Comparison of ENCODE assay signal across 13 cellular contexts in the genomic region with DNA sequence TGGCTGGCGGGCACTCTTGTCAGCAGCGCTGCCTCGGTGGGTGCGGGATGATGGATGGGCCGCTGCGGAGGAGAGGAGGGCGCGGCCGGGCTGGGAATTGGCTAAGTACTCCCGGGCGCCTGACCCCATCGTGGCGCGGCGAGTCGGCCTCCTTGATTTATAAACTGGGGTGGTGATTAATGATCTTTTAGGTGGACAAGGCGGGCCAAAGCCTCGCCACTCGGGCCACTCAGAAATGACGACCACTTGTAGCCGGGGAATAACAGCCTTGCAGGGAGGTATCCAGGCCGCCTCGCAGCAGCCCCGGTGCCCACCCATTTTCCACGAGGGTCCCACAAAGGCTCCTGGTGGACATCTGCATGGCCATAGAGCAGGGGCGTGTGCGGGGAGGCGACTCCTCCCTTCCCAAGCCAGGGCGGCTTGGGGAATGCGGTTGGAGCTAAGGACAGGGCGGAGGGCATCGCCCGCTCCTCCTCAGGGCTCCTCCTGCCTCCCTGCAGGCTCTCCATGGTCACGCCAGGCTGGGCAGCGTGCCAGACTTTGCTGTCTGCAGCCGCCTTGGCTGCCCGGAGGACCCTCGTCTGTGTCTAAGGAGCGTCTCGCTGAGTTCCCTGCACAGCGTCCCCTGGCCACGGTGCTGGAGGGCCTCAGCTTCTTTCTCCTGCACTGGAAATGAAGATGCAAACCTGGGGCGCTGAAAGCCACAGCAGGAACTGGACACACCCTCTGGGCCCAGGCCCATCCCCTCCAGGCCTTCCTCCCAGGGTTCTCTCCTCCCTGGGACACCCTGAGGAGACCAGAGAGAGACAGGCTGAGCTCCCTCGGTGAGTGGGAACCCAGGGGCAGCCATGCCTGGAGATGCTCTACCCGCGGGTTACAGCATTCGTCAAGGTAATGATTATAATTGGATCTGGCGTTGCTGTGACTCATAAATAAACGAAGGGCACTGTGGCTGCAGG.
A peak's percentile ranks its signal among the peaks of the same experiment; 100 is the strongest.
DNase-seq lines count a peak whose midpoint lies in the region; ATAC-seq and TF ChIP-seq lines count a peak whose summit lies in the region.
"Had no signal": no experiment of that assay in that cellular context is flagged by ENCODE, and none has a peak within 500 bp of the region (broad histone marks: within the 10 kb centered on the region; RNA-seq: fewer than 3 reads in every experiment).

No MANE protein-coding gene starts in this region.

- H3K4me3 Mint-ChIP-seq in endodermal cell, result no peak overlapping the region
- H3K4me3 Mint-ChIP-seq: CD8-positive, alpha-beta T cell; H9 had no signal

- no peak for TF ChIP-seq CTCF in endodermal cell (conservative IDR thresholded peaks at IDR 0.05)
- TF ChIP-seq CTCF in osteoblast (IDR thresholded peaks at IDR 0.05; ENCODE audit: extremely low read depth, low read depth, low read length), result no peak
- no peak for TF ChIP-seq CTCF in PC-3 (conservative IDR thresholded peaks at IDR 0.05; ENCODE audit: low read depth, low read length)

- no peaks in the 10 kb centered on the region for H3F3A ChIP-seq in PC-3 (ENCODE audit: low read length, unreplicated experiment)

- H3K36me3 Mint-ChIP-seq in endodermal cell (ENCODE audit: low read depth), result no peaks in the 10 kb centered on the region
- H3K36me3 Mint-ChIP-seq: CD8-positive, alpha-beta T cell had no signal

- H2AFZ ChIP-seq in osteoblast (ENCODE audit: low read length) (no peak overlapping the region), PC-3 (ENCODE audit: low read length) (no peak overlapping the region)

- no peaks in the 10 kb centered on the region for H3K9me2 ChIP-seq in PC-3 (replicated peaks; ENCODE audit: low read length)

- H3K4me1 Mint-ChIP-seq in endodermal cell, result peaks cover 2% of the 10 kb centered on the region

- H4K20me1 ChIP-seq in osteoblast (ENCODE audit: insufficient read depth, low read length) (no peaks in the 10 kb centered on the region), PC-3 (ENCODE audit: low read length) (no peaks in the 10 kb centered on the region)

- BruUV-seq in PC-3 (replicated peaks; lab: Mats Ljungman, UMichigan), result no TSS peak

- no peak overlapping the region for H3K27ac Mint-ChIP-seq in endodermal cell
- H3K27ac Mint-ChIP-seq: CD8-positive, alpha-beta T cell; H9 had no signal

- H3K9me3 ChIP-seq in endodermal cell (ENCODE audit: control insufficient read depth, low read length) (no peaks in the 10 kb centered on the region), osteoblast (ENCODE audit: low read depth, low read length) (no peaks in the 10 kb centered on the region), PC-3 (ENCODE audit: low read length) (no peaks in the 10 kb centered on the region)
- H3K9me3 ChIP-seq: BE2C had no signal

- H3K27me3 ChIP-seq in endodermal cell (ENCODE audit: control insufficient read depth, insufficient read depth, low read length, poor library complexity, severe bottlenecking), result no peaks in the 10 kb centered on the region
- H3K27me3 ChIP-seq in osteoblast (ENCODE audit: insufficient read depth, low read length), result no peaks in the 10 kb centered on the region
- H3K27me3 ChIP-seq in PC-3 (ENCODE audit: low read length), result peaks cover 92% of the 10 kb centered on the region
- H3K27me3 ChIP-seq: BE2C, SJSA1 had no signal

- H3K36me3 ChIP-seq in endodermal cell (ENCODE audit: control insufficient read depth, insufficient read depth, low read length) (no peaks in the 10 kb centered on the region), osteoblast (ENCODE audit: insufficient read depth, low read length) (no peaks in the 10 kb centered on the region), PC-3 (ENCODE audit: low read depth, low read length) (no peaks in the 10 kb centered on the region)
- H3K36me3 ChIP-seq: BE2C, SJSA1 had no signal

- no peak overlapping the region for H3K9ac ChIP-seq in endodermal cell (ENCODE audit: extremely low read depth, low read length, poor library complexity, severe bottlenecking)
- no peak overlapping the region for H3K9ac ChIP-seq in PC-3 (ENCODE audit: low read length)

- WGBS in endodermal cell (ENCODE audit: insufficient coverage in 1 of 2, insufficient read length in 1 of 2), 2 experiments, result 86 to 92% methylated on average over 17 to 49 of the region's 49 CpGs

- H3K4me1 ChIP-seq in endodermal cell (ENCODE audit: control insufficient read depth, insufficient read depth, low read length), result no peaks in the 10 kb centered on the region
- H3K4me1 ChIP-seq in osteoblast (ENCODE audit: insufficient read depth, low read length), result no peaks in the 10 kb centered on the region
- H3K4me1 ChIP-seq in PC-3 (ENCODE audit: insufficient read depth, low read length), result no peaks in the 10 kb centered on the region
- H3K4me1 ChIP-seq: BE2C, SJSA1 had no signal

- H3K27me3 Mint-ChIP-seq in endodermal cell (ENCODE audit: insufficient read depth), result peaks cover 10% of the 10 kb centered on the region

- intact Hi-C loops in PC-3 (cut with micrococcal nuclease), result no loop called here

- H3K9me3 Mint-ChIP-seq in endodermal cell, result no peaks in the 10 kb centered on the region
- H3K9me3 Mint-ChIP-seq: CD8-positive, alpha-beta T cell had no signal

- H3K4me2 ChIP-seq in osteoblast (ENCODE audit: insufficient read depth, low read length) (no peak overlapping the region), PC-3 (ENCODE audit: low read length) (no peak overlapping the region)

- peak; percentile 56 for DNase-seq in DMS79 (lab: John Stamatoyannopoulos, UW)
- DNase-seq in DMS79 treated with DMSO at 0.1 percent for 48 hours (lab: John Stamatoyannopoulos, UW), result peak; percentile 58
- DNase-seq in endodermal cell, result no peak
- peak; percentile 6 for DNase-seq in osteoblast (ENCODE audit: insufficient read length, low spot score, missing footprints)
- no peak for DNase-seq in NCI-H1694 (lab: John Stamatoyannopoulos, UW)
- DNase-seq in PC-3, result no peak
- DNase-seq: BE2C; CD8-positive, alpha-beta T cell; H9; NCI-H2107; NCI-H446 treated with DMSO at 0.1 percent for 48 hours had no signal

- H3K27ac ChIP-seq in endodermal cell (ENCODE audit: low read depth, low read length) (peak overlapping the region; percentile 84), osteoblast (ENCODE audit: low read depth, low read length) (no peak overlapping the region), PC-3 (ENCODE audit: low read length) (no peak overlapping the region)
- H3K27ac ChIP-seq: SJSA1 had no signal

- CTCF ChIA-PET in PC-3 (lab: Charles Lee), result no interaction called here

- H3K4me3 ChIP-seq in endodermal cell (ENCODE audit: low read length), result no peak overlapping the region
- no peak overlapping the region for H3K4me3 ChIP-seq in osteoblast (ENCODE audit: insufficient read depth, low read length)
- H3K4me3 ChIP-seq in PC-3 (ENCODE audit: low read length), result no peak overlapping the region
- H3K4me3 ChIP-seq: SJSA1 had no signal

- no peak for ATAC-seq in GM21515 (IDR thresholded peaks at IDR 0.05; ENCODE audit: unreplicated experiment)
- ATAC-seq in PC-3, result no peak
- ATAC-seq: CD8-positive, alpha-beta T cell had no signal

- H3K79me2 ChIP-seq in osteoblast (ENCODE audit: insufficient read depth, low read length) (no peaks in the 10 kb centered on the region), PC-3 (ENCODE audit: low read length) (no peaks in the 10 kb centered on the region)

- POLR2A ChIA-PET in PC-3 (lab: Charles Lee; ENCODE audit: unreplicated experiment), result no interaction called here

Comparison
In these comparisons a context has a peak if more than half of its experiments do, and no peak if none do; other contexts are left out.
1. DNase-seq: peak in DMS79 (single experiment), DMS79 treated with DMSO at 0.1 percent for 48 hours (single experiment) and osteoblast (single experiment); none in endodermal cell (single experiment), NCI-H1694 (single experiment) and PC-3 (single experiment).